In the genomic region with DNA sequence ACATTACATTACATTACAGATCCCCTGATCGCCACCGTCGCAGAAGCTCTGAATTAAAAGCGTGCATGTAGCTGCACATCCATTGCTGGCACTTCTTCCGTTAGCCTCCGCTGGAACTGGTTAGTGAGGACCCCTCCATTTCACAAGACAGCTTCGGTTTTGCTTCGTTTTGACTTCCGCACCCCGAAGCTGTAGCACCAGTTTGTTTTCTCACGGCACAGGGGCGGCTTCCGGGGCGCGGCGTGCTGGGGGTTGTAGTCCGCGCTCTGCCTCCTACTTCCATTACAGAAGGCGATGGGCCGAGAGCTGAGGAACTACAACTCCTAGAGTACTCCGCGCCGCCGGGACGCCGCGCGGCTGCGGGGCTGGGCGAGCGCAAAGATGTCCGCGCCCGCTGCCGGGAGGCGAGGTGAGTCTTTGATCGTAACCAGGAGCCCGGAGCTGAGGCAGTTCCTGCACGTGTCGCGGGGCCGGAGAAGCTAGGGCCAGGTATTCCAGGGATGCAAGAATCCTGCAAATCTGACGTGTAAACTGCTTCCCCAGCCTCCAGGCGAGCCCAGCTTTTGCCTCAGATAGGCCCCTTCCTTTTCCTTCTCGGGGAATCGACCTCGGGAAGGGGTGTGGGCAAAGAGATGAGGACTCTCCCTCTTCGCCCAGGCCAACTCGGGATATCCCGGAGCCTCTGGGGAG, we compare ENCODE assay signal across 1 cellular context.
TF ChIP-seq lines count a peak whose summit lies in the region.

A gene (plus strand): TSS at position 352 of the 690 bp plus-strand sequence. CDS start 387 bp downstream, outside the sequence.

TF ChIP-seq in HepG2, 621 proteins besides CTCF, POLR2A, EP300 and RAD21 (continued from another document and continues in another):
- TF ChIP-seq EZH2 (conservative IDR thresholded peaks at IDR 0.05; ENCODE audit: low read depth, low read length) (no peak), KMT2B (CRISPR knock-in tag; IDR thresholded peaks at IDR 0.05) (peak; percentile 86), ZSCAN12 (CRISPR knock-in tag; IDR thresholded peaks at IDR 0.05) (no peak), HDAC1 (CRISPR knock-in tag; IDR thresholded peaks at IDR 0.05) (peak; percentile 89), HHEX (CRISPR knock-in tag; IDR thresholded peaks at IDR 0.05) (no peak), KMT2A (CRISPR knock-in tag; IDR thresholded peaks at IDR 0.05) (peak; percentile 89), SMYD3 (CRISPR knock-in tag; IDR thresholded peaks at IDR 0.05) (peak; percentile 59; the same call in 1 of the 2 replicates), PHF21A (CRISPR knock-in tag; IDR thresholded peaks at IDR 0.05) (0 out of 2 replicates have a peak, but pooled peaks have one; percentile 9), ZNF501 (CRISPR knock-in tag; IDR thresholded peaks at IDR 0.05) (peak; percentile 85), PAWR (CRISPR knock-in tag; IDR thresholded peaks at IDR 0.05; ENCODE audit: borderline replicate concordance) (no peak), ZNF235 (CRISPR knock-in tag; IDR thresholded peaks at IDR 0.05; ENCODE audit: borderline replicate concordance) (0 out of 2 replicates have a peak, but pooled peaks have one; percentile 35), TBL1XR1 (IDR thresholded peaks at IDR 0.05; ENCODE audit: borderline replicate concordance, low read length, partially characterized antibody) (peak; percentile 21), ZC3H4 (CRISPR knock-in tag; IDR thresholded peaks at IDR 0.05; ENCODE audit: borderline replicate concordance) (0 out of 2 replicates have a peak, but pooled peaks have one; percentile 19), RAD51 (IDR thresholded peaks at IDR 0.05; ENCODE audit: borderline replicate concordance) (no peak), PITX1 (CRISPR knock-in tag; IDR thresholded peaks at IDR 0.05) (peak; percentile 51; the same call in 1 of the 2 replicates), ZFP90 (CRISPR knock-in tag; IDR thresholded peaks at IDR 0.05; ENCODE audit: borderline replicate concordance) (no peak; the same call in 1 of the 2 replicates), CBX5 (CRISPR knock-in tag; IDR thresholded peaks at IDR 0.05; ENCODE audit: borderline replicate concordance) (0 out of 2 replicates have a peak, but pooled peaks have one; percentile 57), NKX3-1 (CRISPR knock-in tag; IDR thresholded peaks at IDR 0.05) (no peak), RFX3 (CRISPR knock-in tag; IDR thresholded peaks at IDR 0.05) (peak; percentile 8; the same call in 1 of the 2 replicates), POLR2AphosphoS5 (IDR thresholded peaks at IDR 0.05; ENCODE audit: low read depth, low read length) (peak; percentile 49; the same call in 1 of the 2 replicates), ZNF530 (CRISPR knock-in tag; IDR thresholded peaks at IDR 0.05; ENCODE audit: low read depth) (no peak), NR2F6 (IDR thresholded peaks at IDR 0.05) (no peak), NR2F6 (CRISPR knock-in tag; IDR thresholded peaks at IDR 0.05) (0 out of 2 replicates have a peak, but pooled peaks have one; percentile 11), ZNF337 (CRISPR knock-in tag; IDR thresholded peaks at IDR 0.05; ENCODE audit: borderline replicate concordance, low read depth) (peak; percentile 48; the same call in 1 of the 2 replicates), ZNF331 (CRISPR knock-in tag; IDR thresholded peaks at IDR 0.05) (peak; percentile 16; the same call in 1 of the 2 replicates), GATAD2A (CRISPR knock-in tag; IDR thresholded peaks at IDR 0.05) (peak; percentile 50; the same call in 1 of the 2 replicates), NFIC (IDR thresholded peaks at IDR 0.05; ENCODE audit: low read length) (no peak)
- TF ChIP-seq, protein P1, sequence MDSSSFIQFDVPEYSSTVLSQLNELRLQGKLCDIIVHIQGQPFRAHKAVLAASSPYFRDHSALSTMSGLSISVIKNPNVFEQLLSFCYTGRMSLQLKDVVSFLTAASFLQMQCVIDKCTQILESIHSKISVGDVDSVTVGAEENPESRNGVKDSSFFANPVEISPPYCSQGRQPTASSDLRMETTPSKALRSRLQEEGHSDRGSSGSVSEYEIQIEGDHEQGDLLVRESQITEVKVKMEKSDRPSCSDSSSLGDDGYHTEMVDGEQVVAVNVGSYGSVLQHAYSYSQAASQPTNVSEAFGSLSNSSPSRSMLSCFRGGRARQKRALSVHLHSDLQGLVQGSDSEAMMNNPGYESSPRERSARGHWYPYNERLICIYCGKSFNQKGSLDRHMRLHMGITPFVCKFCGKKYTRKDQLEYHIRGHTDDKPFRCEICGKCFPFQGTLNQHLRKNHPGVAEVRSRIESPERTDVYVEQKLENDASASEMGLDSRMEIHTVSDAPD (CRISPR knock-in tag; IDR thresholded peaks at IDR 0.05): no peak
- TF ChIP-seq, protein P2, sequence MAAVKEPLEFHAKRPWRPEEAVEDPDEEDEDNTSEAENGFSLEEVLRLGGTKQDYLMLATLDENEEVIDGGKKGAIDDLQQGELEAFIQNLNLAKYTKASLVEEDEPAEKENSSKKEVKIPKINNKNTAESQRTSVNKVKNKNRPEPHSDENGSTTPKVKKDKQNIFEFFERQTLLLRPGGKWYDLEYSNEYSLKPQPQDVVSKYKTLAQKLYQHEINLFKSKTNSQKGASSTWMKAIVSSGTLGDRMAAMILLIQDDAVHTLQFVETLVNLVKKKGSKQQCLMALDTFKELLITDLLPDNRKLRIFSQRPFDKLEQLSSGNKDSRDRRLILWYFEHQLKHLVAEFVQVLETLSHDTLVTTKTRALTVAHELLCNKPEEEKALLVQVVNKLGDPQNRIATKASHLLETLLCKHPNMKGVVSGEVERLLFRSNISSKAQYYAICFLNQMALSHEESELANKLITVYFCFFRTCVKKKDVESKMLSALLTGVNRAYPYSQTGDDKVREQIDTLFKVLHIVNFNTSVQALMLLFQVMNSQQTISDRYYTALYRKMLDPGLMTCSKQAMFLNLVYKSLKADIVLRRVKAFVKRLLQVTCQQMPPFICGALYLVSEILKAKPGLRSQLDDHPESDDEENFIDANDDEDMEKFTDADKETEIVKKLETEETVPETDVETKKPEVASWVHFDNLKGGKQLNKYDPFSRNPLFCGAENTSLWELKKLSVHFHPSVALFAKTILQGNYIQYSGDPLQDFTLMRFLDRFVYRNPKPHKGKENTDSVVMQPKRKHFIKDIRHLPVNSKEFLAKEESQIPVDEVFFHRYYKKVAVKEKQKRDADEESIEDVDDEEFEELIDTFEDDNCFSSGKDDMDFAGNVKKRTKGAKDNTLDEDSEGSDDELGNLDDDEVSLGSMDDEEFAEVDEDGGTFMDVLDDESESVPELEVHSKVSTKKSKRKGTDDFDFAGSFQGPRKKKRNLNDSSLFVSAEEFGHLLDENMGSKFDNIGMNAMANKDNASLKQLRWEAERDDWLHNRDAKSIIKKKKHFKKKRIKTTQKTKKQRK (IDR thresholded peaks at IDR 0.05; ENCODE audit: low read length): no peak
- TF ChIP-seq, protein P3, sequence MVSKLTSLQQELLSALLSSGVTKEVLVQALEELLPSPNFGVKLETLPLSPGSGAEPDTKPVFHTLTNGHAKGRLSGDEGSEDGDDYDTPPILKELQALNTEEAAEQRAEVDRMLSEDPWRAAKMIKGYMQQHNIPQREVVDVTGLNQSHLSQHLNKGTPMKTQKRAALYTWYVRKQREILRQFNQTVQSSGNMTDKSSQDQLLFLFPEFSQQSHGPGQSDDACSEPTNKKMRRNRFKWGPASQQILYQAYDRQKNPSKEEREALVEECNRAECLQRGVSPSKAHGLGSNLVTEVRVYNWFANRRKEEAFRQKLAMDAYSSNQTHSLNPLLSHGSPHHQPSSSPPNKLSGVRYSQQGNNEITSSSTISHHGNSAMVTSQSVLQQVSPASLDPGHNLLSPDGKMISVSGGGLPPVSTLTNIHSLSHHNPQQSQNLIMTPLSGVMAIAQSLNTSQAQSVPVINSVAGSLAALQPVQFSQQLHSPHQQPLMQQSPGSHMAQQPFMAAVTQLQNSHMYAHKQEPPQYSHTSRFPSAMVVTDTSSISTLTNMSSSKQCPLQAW (CRISPR knock-in tag; IDR thresholded peaks at IDR 0.05): peak; percentile 82
- TF ChIP-seq, protein P4, sequence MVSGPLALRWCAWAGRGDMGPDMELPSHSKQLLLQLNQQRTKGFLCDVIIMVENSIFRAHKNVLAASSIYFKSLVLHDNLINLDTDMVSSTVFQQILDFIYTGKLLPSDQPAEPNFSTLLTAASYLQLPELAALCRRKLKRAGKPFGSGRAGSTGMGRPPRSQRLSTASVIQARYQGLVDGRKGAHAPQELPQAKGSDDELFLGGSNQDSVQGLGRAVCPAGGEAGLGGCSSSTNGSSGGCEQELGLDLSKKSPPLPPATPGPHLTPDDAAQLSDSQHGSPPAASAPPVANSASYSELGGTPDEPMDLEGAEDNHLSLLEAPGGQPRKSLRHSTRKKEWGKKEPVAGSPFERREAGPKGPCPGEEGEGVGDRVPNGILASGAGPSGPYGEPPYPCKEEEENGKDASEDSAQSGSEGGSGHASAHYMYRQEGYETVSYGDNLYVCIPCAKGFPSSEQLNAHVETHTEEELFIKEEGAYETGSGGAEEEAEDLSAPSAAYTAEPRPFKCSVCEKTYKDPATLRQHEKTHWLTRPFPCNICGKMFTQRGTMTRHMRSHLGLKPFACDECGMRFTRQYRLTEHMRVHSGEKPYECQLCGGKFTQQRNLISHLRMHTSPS (CRISPR knock-in tag; IDR thresholded peaks at IDR 0.05; ENCODE audit: low read depth): peak; percentile 9; the same call in 1 of the 2 replicates
- TF ChIP-seq, protein P5, sequence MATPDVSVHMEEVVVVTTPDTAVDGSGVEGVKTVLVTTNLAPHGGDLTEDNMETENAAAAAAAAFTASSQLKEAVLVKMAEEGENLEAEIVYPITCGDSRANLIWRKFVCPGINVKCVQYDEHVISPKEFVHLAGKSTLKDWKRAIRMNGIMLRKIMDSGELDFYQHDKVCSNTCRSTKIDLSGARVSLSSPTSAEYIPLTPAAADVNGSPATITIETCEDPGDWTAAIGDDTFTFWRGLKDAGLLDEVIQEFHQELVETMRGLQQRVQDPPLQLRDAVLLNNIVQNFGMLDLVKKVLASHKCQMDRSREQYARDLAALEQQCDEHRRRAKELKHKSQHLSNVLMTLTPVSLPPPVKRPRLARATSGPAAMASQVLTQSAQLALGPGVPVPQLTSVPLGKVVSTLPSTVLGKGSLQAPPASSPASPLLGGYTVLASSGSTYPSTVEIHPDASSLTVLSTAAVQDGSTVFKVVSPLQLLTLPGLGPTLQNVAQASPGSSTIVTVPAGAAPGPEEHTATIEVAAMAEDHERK (CRISPR knock-in tag; IDR thresholded peaks at IDR 0.05; ENCODE audit: low read depth): peak; percentile 82
- TF ChIP-seq, protein P6, sequence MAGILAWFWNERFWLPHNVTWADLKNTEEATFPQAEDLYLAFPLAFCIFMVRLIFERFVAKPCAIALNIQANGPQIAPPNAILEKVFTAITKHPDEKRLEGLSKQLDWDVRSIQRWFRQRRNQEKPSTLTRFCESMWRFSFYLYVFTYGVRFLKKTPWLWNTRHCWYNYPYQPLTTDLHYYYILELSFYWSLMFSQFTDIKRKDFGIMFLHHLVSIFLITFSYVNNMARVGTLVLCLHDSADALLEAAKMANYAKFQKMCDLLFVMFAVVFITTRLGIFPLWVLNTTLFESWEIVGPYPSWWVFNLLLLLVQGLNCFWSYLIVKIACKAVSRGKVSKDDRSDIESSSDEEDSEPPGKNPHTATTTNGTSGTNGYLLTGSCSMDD (CRISPR knock-in tag; IDR thresholded peaks at IDR 0.05): no peak
- TF ChIP-seq, protein P7, sequence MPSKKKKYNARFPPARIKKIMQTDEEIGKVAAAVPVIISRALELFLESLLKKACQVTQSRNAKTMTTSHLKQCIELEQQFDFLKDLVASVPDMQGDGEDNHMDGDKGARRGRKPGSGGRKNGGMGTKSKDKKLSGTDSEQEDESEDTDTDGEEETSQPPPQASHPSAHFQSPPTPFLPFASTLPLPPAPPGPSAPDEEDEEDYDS (CRISPR knock-in tag; IDR thresholded peaks at IDR 0.05): peak; percentile 73
- TF ChIP-seq, protein P8, sequence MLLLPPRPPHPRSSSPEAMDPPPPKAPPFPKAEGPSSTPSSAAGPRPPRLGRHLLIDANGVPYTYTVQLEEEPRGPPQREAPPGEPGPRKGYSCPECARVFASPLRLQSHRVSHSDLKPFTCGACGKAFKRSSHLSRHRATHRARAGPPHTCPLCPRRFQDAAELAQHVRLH (CRISPR knock-in tag; IDR thresholded peaks at IDR 0.05; ENCODE audit: borderline replicate concordance, low read depth): peak; percentile 70; the same call in 1 of the 2 replicates
- TF ChIP-seq, protein P9, sequence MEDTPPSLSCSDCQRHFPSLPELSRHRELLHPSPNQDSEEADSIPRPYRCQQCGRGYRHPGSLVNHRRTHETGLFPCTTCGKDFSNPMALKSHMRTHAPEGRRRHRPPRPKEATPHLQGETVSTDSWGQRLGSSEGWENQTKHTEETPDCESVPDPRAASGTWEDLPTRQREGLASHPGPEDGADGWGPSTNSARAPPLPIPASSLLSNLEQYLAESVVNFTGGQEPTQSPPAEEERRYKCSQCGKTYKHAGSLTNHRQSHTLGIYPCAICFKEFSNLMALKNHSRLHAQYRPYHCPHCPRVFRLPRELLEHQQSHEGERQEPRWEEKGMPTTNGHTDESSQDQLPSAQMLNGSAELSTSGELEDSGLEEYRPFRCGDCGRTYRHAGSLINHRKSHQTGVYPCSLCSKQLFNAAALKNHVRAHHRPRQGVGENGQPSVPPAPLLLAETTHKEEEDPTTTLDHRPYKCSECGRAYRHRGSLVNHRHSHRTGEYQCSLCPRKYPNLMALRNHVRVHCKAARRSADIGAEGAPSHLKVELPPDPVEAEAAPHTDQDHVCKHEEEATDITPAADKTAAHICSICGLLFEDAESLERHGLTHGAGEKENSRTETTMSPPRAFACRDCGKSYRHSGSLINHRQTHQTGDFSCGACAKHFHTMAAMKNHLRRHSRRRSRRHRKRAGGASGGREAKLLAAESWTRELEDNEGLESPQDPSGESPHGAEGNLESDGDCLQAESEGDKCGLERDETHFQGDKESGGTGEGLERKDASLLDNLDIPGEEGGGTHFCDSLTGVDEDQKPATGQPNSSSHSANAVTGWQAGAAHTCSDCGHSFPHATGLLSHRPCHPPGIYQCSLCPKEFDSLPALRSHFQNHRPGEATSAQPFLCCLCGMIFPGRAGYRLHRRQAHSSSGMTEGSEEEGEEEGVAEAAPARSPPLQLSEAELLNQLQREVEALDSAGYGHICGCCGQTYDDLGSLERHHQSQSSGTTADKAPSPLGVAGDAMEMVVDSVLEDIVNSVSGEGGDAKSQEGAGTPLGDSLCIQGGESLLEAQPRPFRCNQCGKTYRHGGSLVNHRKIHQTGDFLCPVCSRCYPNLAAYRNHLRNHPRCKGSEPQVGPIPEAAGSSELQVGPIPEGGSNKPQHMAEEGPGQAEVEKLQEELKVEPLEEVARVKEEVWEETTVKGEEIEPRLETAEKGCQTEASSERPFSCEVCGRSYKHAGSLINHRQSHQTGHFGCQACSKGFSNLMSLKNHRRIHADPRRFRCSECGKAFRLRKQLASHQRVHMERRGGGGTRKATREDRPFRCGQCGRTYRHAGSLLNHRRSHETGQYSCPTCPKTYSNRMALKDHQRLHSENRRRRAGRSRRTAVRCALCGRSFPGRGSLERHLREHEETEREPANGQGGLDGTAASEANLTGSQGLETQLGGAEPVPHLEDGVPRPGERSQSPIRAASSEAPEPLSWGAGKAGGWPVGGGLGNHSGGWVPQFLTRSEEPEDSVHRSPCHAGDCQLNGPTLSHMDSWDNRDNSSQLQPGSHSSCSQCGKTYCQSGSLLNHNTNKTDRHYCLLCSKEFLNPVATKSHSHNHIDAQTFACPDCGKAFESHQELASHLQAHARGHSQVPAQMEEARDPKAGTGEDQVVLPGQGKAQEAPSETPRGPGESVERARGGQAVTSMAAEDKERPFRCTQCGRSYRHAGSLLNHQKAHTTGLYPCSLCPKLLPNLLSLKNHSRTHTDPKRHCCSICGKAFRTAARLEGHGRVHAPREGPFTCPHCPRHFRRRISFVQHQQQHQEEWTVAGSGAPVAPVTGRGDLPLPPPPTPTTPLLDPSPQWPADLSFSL (CRISPR knock-in tag; IDR thresholded peaks at IDR 0.05): 0 out of 2 replicates have a peak, but pooled peaks have one; percentile 51
